1 cellular context compared by ENCODE assay signal in genomic region chr20:31485450-31486339, GRCh38.
A peak's percentile ranks its signal among the peaks of the same experiment; 100 is the strongest.
TF ChIP-seq lines count a peak whose summit lies in the region.

No MANE protein-coding gene starts in this region.

TF ChIP-seq in HepG2, 621 proteins besides CTCF, POLR2A, EP300 and RAD21:
- no peak for TF ChIP-seq ETS1 (CRISPR knock-in tag; IDR thresholded peaks at IDR 0.05)
- TF ChIP-seq SRSF1 (optimal IDR thresholded peaks at IDR 0.05; ENCODE audit: low read depth, low read length): peak; percentile 36
- TF ChIP-seq ZKSCAN5 (CRISPR knock-in tag; IDR thresholded peaks at IDR 0.05): no peak
- TF ChIP-seq KAT2B (IDR thresholded peaks at IDR 0.05; ENCODE audit: borderline replicate concordance, low read depth, low read length): no peak
- TF ChIP-seq ZKSCAN1 (IDR thresholded peaks at IDR 0.05; ENCODE audit: low read length): peak; percentile 56; the same call in 1 of the 2 replicates
- no peak for TF ChIP-seq TP53 (CRISPR knock-in tag; conservative IDR thresholded peaks at IDR 0.05)
- TF ChIP-seq NFYC (CRISPR knock-in tag; IDR thresholded peaks at IDR 0.05): no peak
- no peak for TF ChIP-seq PHF8 (CRISPR knock-in tag; IDR thresholded peaks at IDR 0.05)
- TF ChIP-seq ATF1 (CRISPR knock-in tag; IDR thresholded peaks at IDR 0.05): no peak
- no peak for TF ChIP-seq MTA3 (CRISPR knock-in tag; IDR thresholded peaks at IDR 0.05)
